ENCODE assay signal across 1 cellular context in genomic region chrX:52979993-52980392, GRCh38.
TF ChIP-seq lines count a peak whose summit lies in the region.

No MANE protein-coding gene starts in this region.

TF ChIP-seq in HCT116, 20 proteins besides CTCF, POLR2A, EP300 and RAD21 (continued from another document):
- TF ChIP-seq CEBPB (IDR thresholded peaks at IDR 0.05; ENCODE audit: low read depth) (no peak), YY1 (IDR thresholded peaks at IDR 0.05; ENCODE audit: extremely low read depth, insufficient replicate concordance, low read depth, low read length) (no peak), EGR1 (IDR thresholded peaks at IDR 0.05; ENCODE audit: low read depth) (no peak)
- TF ChIP-seq, protein P1, sequence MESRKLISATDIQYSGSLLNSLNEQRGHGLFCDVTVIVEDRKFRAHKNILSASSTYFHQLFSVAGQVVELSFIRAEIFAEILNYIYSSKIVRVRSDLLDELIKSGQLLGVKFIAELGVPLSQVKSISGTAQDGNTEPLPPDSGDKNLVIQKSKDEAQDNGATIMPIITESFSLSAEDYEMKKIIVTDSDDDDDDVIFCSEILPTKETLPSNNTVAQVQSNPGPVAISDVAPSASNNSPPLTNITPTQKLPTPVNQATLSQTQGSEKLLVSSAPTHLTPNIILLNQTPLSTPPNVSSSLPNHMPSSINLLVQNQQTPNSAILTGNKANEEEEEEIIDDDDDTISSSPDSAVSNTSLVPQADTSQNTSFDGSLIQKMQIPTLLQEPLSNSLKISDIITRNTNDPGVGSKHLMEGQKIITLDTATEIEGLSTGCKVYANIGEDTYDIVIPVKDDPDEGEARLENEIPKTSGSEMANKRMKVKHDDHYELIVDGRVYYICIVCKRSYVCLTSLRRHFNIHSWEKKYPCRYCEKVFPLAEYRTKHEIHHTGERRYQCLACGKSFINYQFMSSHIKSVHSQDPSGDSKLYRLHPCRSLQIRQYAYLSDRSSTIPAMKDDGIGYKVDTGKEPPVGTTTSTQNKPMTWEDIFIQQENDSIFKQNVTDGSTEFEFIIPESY (IDR thresholded peaks at IDR 0.05; ENCODE audit: extremely low read depth, insufficient replicate concordance, low read length): no peak
